Comparison of ENCODE assay signal across 10 cellular contexts in the genomic region with DNA sequence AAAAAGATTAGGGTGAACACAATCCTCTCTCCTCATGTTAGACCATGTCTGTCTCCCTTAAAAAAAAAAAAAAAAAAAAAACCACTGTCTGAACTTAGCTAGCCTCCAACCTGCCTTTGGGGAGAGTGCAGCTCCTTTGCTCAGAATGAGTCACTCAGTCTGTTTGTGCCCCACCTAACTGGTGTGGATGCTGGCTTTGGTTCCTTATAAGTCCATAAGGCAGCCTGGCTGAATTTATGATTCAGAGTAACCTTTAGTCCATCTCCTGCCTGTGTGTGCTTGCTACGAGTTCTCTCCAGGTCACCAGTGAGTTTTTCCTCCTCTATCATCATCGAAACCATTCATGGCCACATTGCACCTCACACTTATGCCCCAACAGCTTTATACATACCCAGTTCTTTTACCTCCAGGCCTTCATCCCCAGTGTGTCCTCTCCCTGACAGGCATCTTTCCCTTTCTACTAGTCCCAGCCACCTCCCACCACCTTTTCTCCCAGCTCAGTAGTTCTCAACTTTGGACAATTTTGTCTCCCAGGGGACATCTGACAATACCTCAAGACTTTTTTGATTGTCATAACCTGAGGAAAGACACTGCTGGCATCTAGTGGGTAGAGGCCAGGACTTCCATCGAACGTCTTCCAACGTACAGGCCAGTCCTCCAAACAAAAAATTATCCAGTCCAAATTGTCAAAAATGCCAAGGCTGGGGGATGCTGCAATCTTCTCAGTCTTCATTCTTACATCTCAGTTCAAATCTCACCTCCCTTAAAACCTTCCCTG.
A peak's percentile ranks its signal among the peaks of the same experiment; 100 is the strongest.
DNase-seq lines count a peak whose midpoint lies in the region; ATAC-seq, FAIRE-seq and TF ChIP-seq lines count a peak whose summit lies in the region.
"Had no signal": no experiment of that assay in that cellular context is flagged by ENCODE, and none has a peak within 500 bp of the region (broad histone marks: within the 10 kb centered on the region; RNA-seq: fewer than 3 reads in every experiment).

No MANE protein-coding gene starts in this region.

- H3K79me2 ChIP-seq in mesendoderm (ENCODE audit: control insufficient read depth, insufficient read depth, low read length), result no peaks in the 10 kb centered on the region

- H2BK5ac ChIP-seq in mesendoderm (ENCODE audit: low read length), result peak overlapping the region; percentile 77

- peak overlapping the region; percentile 26 for H3K4ac ChIP-seq in mesendoderm (ENCODE audit: low read depth, low read length)

- no peak overlapping the region for H4K8ac ChIP-seq in mesendoderm (ENCODE audit: low read depth, low read length)

- H3K36me3 ChIP-seq in bronchial epithelial cell (ENCODE audit: control insufficient read depth, insufficient read depth, low read length) (no peaks in the 10 kb centered on the region), mesendoderm (ENCODE audit: control insufficient read depth, insufficient read depth, low read length) (no peaks in the 10 kb centered on the region), lower lobe of right lung (no peaks in the 10 kb centered on the region)

- peak overlapping the region; percentile 9 for H3K18ac ChIP-seq in mesendoderm (ENCODE audit: low read length)

- H3K27ac ChIP-seq in mesendoderm (ENCODE audit: low read depth, low read length), result peak overlapping the region; percentile 65
- no peak overlapping the region for H3K27ac ChIP-seq in lower lobe of right lung
- H3K27ac ChIP-seq: testis had no signal

- DNase-seq in AG20443 (ENCODE audit: low spot score) (peak; percentile 76), bronchial epithelial cell (ENCODE audit: low read depth) (peak; percentile 99), mesendoderm (peak; percentile 12), NCI-H774 (lab: John Stamatoyannopoulos, UW) (no peak), globus pallidus (ENCODE audit: low spot score) (no peak), lower lobe of right lung (no peak)
- DNase-seq in stimulated activated CD4-positive, alpha-beta T cell treated with anti-CD3 and anti-CD28 coated beads, Interleukin-1b, Interleukin-23, amount 100 ng/mL, for 48 hours, result no peak
- DNase-seq: KG1, testis had no signal

- H3K27me3 ChIP-seq in bronchial epithelial cell (ENCODE audit: control insufficient read depth, insufficient read depth, low read length) (no peaks in the 10 kb centered on the region), mesendoderm (ENCODE audit: insufficient read depth, low read length, poor library complexity) (no peaks in the 10 kb centered on the region), lower lobe of right lung (ENCODE audit: low read depth) (no peaks in the 10 kb centered on the region)
- H3K27me3 ChIP-seq: testis had no signal

- H3K23ac ChIP-seq in mesendoderm (ENCODE audit: low read length), result no peak overlapping the region

- peak overlapping the region; percentile 4 for H2AK5ac ChIP-seq in mesendoderm (ENCODE audit: low read length)

- intact Hi-C loops in lower lobe of right lung (cut with DNase I), result no loop called here

- no peak overlapping the region for H3K4me2 ChIP-seq in mesendoderm (ENCODE audit: low read length)

- H3K79me1 ChIP-seq in mesendoderm (ENCODE audit: low read length), result no peaks in the 10 kb centered on the region

- H3K4me3 ChIP-seq in bronchial epithelial cell (ENCODE audit: low read depth, low read length) (no peak overlapping the region), mesendoderm (ENCODE audit: low read length) (no peak overlapping the region), lower lobe of right lung (no peak overlapping the region)
- H3K4me3 ChIP-seq: testis had no signal

- H3K9me3 ChIP-seq in lower lobe of right lung, result peaks cover 5% of the 10 kb centered on the region
- H3K9me3 ChIP-seq: testis had no signal

- peak overlapping the region; percentile 36 for H3K9ac ChIP-seq in mesendoderm (ENCODE audit: low read length)

- H2BK15ac ChIP-seq in mesendoderm (replicated peaks; ENCODE audit: low read depth), result no peak overlapping the region

- TF ChIP-seq CTCF in bronchial epithelial cell (IDR thresholded peaks at IDR 0.05; ENCODE audit: insufficient read depth, low read length, severe bottlenecking) (no peak), lower lobe of right lung (IDR thresholded peaks at IDR 0.05) (no peak)

- no CpG with 5 or more reads among the region's 5 CpGs for WGBS in mesendoderm (ENCODE audit: extremely low coverage, insufficient coverage, low lambda C conversion rate)

- H3K56ac ChIP-seq in mesendoderm (ENCODE audit: low read length), result peak overlapping the region; percentile 76

- peaks cover 7% of the 10 kb centered on the region for H3K4me1 ChIP-seq in mesendoderm (ENCODE audit: control insufficient read depth, low read depth, low read length)
- no peaks in the 10 kb centered on the region for H3K4me1 ChIP-seq in lower lobe of right lung
- H3K4me1 ChIP-seq: testis had no signal

- H2BK120ac ChIP-seq in mesendoderm (ENCODE audit: low read depth, low read length), result no peak overlapping the region

- no peak overlapping the region for H4K5ac ChIP-seq in mesendoderm (ENCODE audit: low read length)

- peak; percentile 51 for ATAC-seq in HG03103 (IDR thresholded peaks at IDR 0.05; ENCODE audit: low read depth, unreplicated experiment)
- no peak for ATAC-seq in lower lobe of right lung

- peak; percentile 87 for FAIRE-seq in bronchial epithelial cell (lab: Jason Lieb, UNC)

Comparison
In these comparisons a context has a peak if more than half of its experiments do, and no peak if none do; other contexts are left out.
1. DNase-seq: peak in AG20443 (single experiment), bronchial epithelial cell (single experiment) and mesendoderm (single experiment); none in NCI-H774 (single experiment), stimulated activated CD4-positive, alpha-beta T cell treated with anti-CD3 and anti-CD28 coated beads, Interleukin-1b, Interleukin-23, amount 100 ng/mL, for 48 hours (single experiment), globus pallidus (single experiment) and lower lobe of right lung (single experiment).